In the genomic region with DNA sequence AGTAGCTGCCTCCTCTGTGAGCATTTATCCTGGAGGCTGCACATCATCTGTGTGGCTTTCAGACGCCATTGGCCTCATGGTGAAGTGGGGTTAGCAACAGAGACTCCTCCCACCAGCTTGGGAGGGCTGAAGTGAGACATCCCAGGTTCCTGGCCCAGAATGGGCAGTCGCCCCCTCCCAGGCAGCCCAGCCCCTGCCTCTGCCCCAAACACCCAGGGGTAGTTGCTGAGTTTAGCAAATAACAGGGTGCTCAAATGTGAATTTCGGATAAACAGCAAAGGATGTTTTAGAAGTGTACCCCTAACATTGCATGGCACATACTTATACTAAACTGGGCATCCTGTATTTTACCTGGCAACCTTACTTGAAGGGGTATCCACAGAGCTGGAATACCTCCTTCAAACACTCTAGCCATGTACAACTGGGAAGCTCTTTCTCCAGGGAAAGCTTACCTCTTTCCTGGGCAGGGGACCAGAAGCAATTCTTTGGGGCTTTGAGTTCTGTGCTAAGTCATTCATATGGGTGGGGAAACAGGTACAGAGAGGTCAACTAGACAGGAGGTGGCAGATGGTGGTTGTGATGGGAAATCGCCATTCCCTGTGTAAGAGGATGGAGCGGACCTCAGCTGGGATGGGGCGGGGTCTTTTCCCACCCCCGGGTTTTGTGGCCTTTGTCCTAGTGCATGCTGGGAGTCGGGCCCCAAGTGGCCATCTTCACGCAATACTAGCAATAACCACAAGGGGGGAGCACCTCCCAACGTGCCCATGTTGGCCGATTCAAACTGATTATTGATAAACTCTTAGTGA, we compare ENCODE assay signal across 9 cellular contexts. TPM values are rescaled to one million over a fixed set of nuclear protein-coding genes. Genes with fewer than 3 reads are reported as not detected.
DNase-seq lines count a peak whose midpoint lies in the region; ATAC-seq and TF ChIP-seq lines count a peak whose summit lies in the region.
"Had no signal": no experiment of that assay in that cellular context is flagged by ENCODE, and none has a peak within 500 bp of the region (broad histone marks: within the 10 kb centered on the region; RNA-seq: fewer than 3 reads in every experiment).

No MANE protein-coding gene starts in this region.

- ATAC-seq in CD4-positive, alpha-beta T cell (ENCODE audit: poor library complexity) = peak; percentile 63
- no peak for ATAC-seq in HG03108 (IDR thresholded peaks at IDR 0.05; ENCODE audit: unreplicated experiment)
- ATAC-seq in GM21723 (IDR thresholded peaks at IDR 0.05; ENCODE audit: unreplicated experiment) = no peak

- in situ Hi-C loops in HAP-1 (cut with MboI; ENCODE audit: low sequenced_read_pairs) = no loop called here

- POLR2A ChIA-PET in CD4-positive, alpha-beta T cell (lab: Charles Lee) = no interaction called here

- TF ChIP-seq CTCF in CD4-positive, alpha-beta T cell (IDR thresholded peaks at IDR 0.05) = peak; percentile 68

- H3K4me1 Mint-ChIP-seq in CD4-positive, alpha-beta T cell (ENCODE audit: low read depth) = peaks cover 16% of the 10 kb centered on the region

- peaks cover 17% of the 10 kb centered on the region for H3K27me3 ChIP-seq in CD4-positive, alpha-beta T cell (ENCODE audit: control insufficient read depth, insufficient read depth, low read length)
- H3K27me3 ChIP-seq in HAP-1 (ENCODE audit: low read depth) (no peaks in the 10 kb centered on the region), neuron (ENCODE audit: insufficient read depth, low read length) (no peaks in the 10 kb centered on the region)
- H3K27me3 ChIP-seq: SJSA1 had no signal

- H3K36me3 ChIP-seq in HAP-1 (replicated peaks) = no peaks in the 10 kb centered on the region
- H3K36me3 ChIP-seq in neuron (ENCODE audit: insufficient read depth, low read length) = no peaks in the 10 kb centered on the region
- H3K36me3 ChIP-seq: SJSA1 had no signal

- peaks cover 4% of the 10 kb centered on the region for H3K36me3 Mint-ChIP-seq in CD4-positive, alpha-beta T cell (ENCODE audit: low read depth)

- H2AFZ ChIP-seq in neuron (ENCODE audit: low read depth, low read length) = peak overlapping the region; percentile 31

- peaks cover 72% of the 10 kb centered on the region for H3K27me3 Mint-ChIP-seq in CD4-positive, alpha-beta T cell

- CTCF ChIA-PET in CD4-positive, alpha-beta T cell (lab: Charles Lee) = interaction anchor here (0.9 to 2.2 kb wide), 5 partner anchors 8 to 157 kb away, joined by 3 to 6 read pairs (median 4); no protein-coding TSS in a partner anchor

- 0 out of 2 replicates have a peak overlapping the region, but pooled peaks have one; percentile 2 for H3K4me3 ChIP-seq in HAP-1
- H3K4me3 ChIP-seq in neuron (ENCODE audit: low read length) = peak overlapping the region; percentile 1
- H3K4me3 ChIP-seq: SJSA1 had no signal

- intact Hi-C loops in CD4-positive, alpha-beta T cell (cut with DNase I, micrococcal nuclease) = loop anchor here in 1 of 2 experiments (5.0 kb wide), 1 partner anchor 42 kb away; no protein-coding TSS in a partner anchor

- H3K9me3 ChIP-seq in CD4-positive, alpha-beta T cell (ENCODE audit: control insufficient read depth, low read length) = no peaks in the 10 kb centered on the region
- H3K9me3 ChIP-seq in HAP-1 (no peaks in the 10 kb centered on the region), neuron (ENCODE audit: low read length) (no peaks in the 10 kb centered on the region)
- H3K9me3 ChIP-seq: SJSA1 had no signal

- H3K27ac ChIP-seq in CD4-positive, alpha-beta T cell (ENCODE audit: low read depth, low read length) = no peak overlapping the region
- H3K27ac ChIP-seq: SJSA1 had no signal

- DNase-seq in CD4-positive, alpha-beta T cell = peak in 4 of 10 experiments; percentile 19 to 42 (median 37)
- peak; percentile 64 to 87 for DNase-seq in HAP-1 (ENCODE audit: low spot score in 2 of 2)
- peak; percentile 77 for DNase-seq in NCI-H69 (lab: John Stamatoyannopoulos, UW)
- peak; percentile 47 for DNase-seq in activated CD8-positive, alpha-beta memory T cell treated with anti-CD3 and anti-CD28 coated beads, Interleukin-2, amount 50 U/mL, for 4 hours
- DNase-seq in fibroblast of gingiva (ENCODE audit: low read depth) = peak; percentile 28

- H3K9me3 Mint-ChIP-seq in CD4-positive, alpha-beta T cell = peaks cover 6% of the 10 kb centered on the region

- H3K27ac Mint-ChIP-seq in CD4-positive, alpha-beta T cell = no peak overlapping the region

- H3K4me1 ChIP-seq in HAP-1 (peaks cover 10% of the 10 kb centered on the region), neuron (ENCODE audit: insufficient read depth, low read length) (peaks cover 6% of the 10 kb centered on the region)

- no peak overlapping the region for H3K4me3 Mint-ChIP-seq in CD4-positive, alpha-beta T cell

RNA-seq across cellular contexts. Expression of a gene that starts 19.3 kb away (rescaled TPM):
- 10 to 100 TPM; 37.2 to 38.0 TPM for total RNA-seq in CD4-positive, alpha-beta T cell

RNA-seq across cellular contexts. Expression of a gene that starts 27.0 kb away (rescaled TPM):
- total RNA-seq in CD4-positive, alpha-beta T cell = not detected
- total RNA-seq: SJSA1 had no signal

RNA-seq across cellular contexts. Expression of a gene that starts 48.0 kb away (rescaled TPM):
- 10 to 100 TPM; 74.6 to 79.8 TPM for total RNA-seq in CD4-positive, alpha-beta T cell

RNA-seq across cellular contexts. Expression of a gene that starts 57.6 kb away (rescaled TPM):
- total RNA-seq in CD4-positive, alpha-beta T cell = 1 to 10 TPM; 4.6 to 4.9 TPM
